In genomic region chr7:153217032-153217431, GRCh38 we compare ENCODE assay signal across 20 cellular contexts.
"Had no signal": no experiment of that assay in that cellular context is flagged by ENCODE, and none has a peak within 500 bp of the region (broad histone marks: within the 10 kb centered on the region; RNA-seq: fewer than 3 reads in every experiment).

No MANE protein-coding gene starts in this region.

- DNase-seq: IMR-90; Kasumi-1; MM.1S; NCI-H1092 treated with DMSO at 0.1 percent for 48 hours; NCI-H1436; NCI-H187; NCI-H2029; NCI-H2081 treated with DMSO at 0.1 percent for 48 hours; NCI-H345; NCI-H510A; NCI-H526; NCI-H748 treated with DMSO at 0.1 percent for 48 hours; NK-92 treated with Interleukin-12 subunit alpha and Interleukin-12 subunit beta, amount 100 ng/mL, for 24 hours; PC-3; Peyer's patch; SHP77 treated with DMSO at 0.1 percent for 48 hours; SJCRH30; T-helper 1 cell; T-helper 17 cell had no signal

- H3K27ac Mint-ChIP-seq: T-helper 17 cell had no signal

- H3K36me3 ChIP-seq: Peyer's patch, SJCRH30 had no signal

- H3K27ac ChIP-seq: KMS-11, Peyer's patch, SJCRH30 had no signal

- H3K4me1 Mint-ChIP-seq: T-helper 17 cell had no signal

- H3K4me3 ChIP-seq: Peyer's patch, SJCRH30 had no signal

- H3K27me3 ChIP-seq: Peyer's patch, SJCRH30 had no signal

- H3K4me1 ChIP-seq: Peyer's patch, SJCRH30 had no signal

- H3K4me3 Mint-ChIP-seq: T-helper 17 cell had no signal

- H3K4me2 ChIP-seq: KMS-11 had no signal

- H3K27me3 Mint-ChIP-seq: T-helper 17 cell had no signal
